Comparison of ENCODE assay signal across 10 cellular contexts in genomic region chr19:3691726-3692125, GRCh38. TPM values are rescaled to one million over a fixed set of nuclear protein-coding genes. Genes with fewer than 3 reads are reported as not detected.
"Had no signal": no experiment of that assay in that cellular context is flagged by ENCODE, and none has a peak within 500 bp of the region (broad histone marks: within the 10 kb centered on the region; RNA-seq: fewer than 3 reads in every experiment).

No MANE protein-coding gene starts in this region.

- H3K36me3 ChIP-seq: cardiac muscle cell, pancreas, transverse colon had no signal

- H3K9me3 ChIP-seq: pancreas, transverse colon had no signal

- H3K27me3 ChIP-seq: cardiac muscle cell, heart right ventricle, pancreas, transverse colon had no signal

- H3K27ac ChIP-seq: cardiac muscle cell, pancreas had no signal

- H3K4me3 ChIP-seq: cardiac muscle cell, heart right ventricle, left ventricle myocardium inferior, pancreas, transverse colon had no signal

- DNase-seq: foreskin melanocyte, heart right ventricle, left ventricle myocardium inferior, pancreas, transverse colon had no signal

- H3K27me3 Mint-ChIP-seq: activated CD4-positive, alpha-beta T cell treated with anti-CD3 and anti-CD28 coated beads, Interleukin-2, amount 10 ng/mL, durations not matched to agents 7 days and 5 days had no signal

- H3K9me3 Mint-ChIP-seq: activated CD4-positive, alpha-beta T cell treated with anti-CD3 and anti-CD28 coated beads, Interleukin-2, amount 10 ng/mL, durations not matched to agents 7 days and 5 days; neural crest cell had no signal

- H3K4me3 Mint-ChIP-seq: activated CD4-positive, alpha-beta T cell treated with anti-CD3 and anti-CD28 coated beads, Interleukin-2, amount 10 ng/mL, durations not matched to agents 7 days and 5 days; neural crest cell had no signal

RNA-seq across cellular contexts. Expression of gene TJP3, which starts 16.5 kb away (rescaled TPM):
- total RNA-seq: endothelial cell of umbilical vein, left ventricle myocardium inferior, neural crest cell, skeletal muscle tissue had no signal
